In the genomic region with DNA sequence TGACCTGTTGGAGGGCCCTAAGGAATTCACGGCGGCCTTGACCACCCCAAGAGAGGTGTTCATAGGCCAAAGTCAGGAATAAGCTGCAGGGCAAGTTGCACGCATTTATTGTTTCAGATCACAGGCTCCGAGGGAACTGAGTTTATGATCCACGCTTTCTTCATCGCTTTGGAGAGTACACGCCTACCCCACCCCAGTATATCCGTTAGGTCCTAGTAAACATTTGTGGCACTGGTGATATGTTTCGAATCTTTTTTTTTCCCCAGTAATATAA, we compare ENCODE assay signal across 10 cellular contexts. TPM values are rescaled to one million over a fixed set of nuclear protein-coding genes. Genes with fewer than 3 reads are reported as not detected.
DNase-seq lines count a peak whose midpoint lies in the region; ATAC-seq, FAIRE-seq and TF ChIP-seq lines count a peak whose summit lies in the region.
"Had no signal": no experiment of that assay in that cellular context is flagged by ENCODE, and none has a peak within 500 bp of the region (broad histone marks: within the 10 kb centered on the region; RNA-seq: fewer than 3 reads in every experiment).

No MANE protein-coding gene starts in this region.

- TF ChIP-seq CTCF in activated CD8-positive, alpha-beta T cell treated with anti-CD3 and anti-CD28 coated beads for 36 hours (IDR thresholded peaks at IDR 0.05) = no peak

- peak overlapping the region; percentile 99 for H3K27ac Mint-ChIP-seq in activated CD8-positive, alpha-beta T cell treated with anti-CD3 and anti-CD28 coated beads for 36 hours
- H3K27ac Mint-ChIP-seq in stimulated activated naive CD8-positive, alpha-beta T cell treated with anti-CD3 and anti-CD28 coated beads, Interleukin-15, amount 100 ng/mL, for 72 hours = peak overlapping the region; percentile 97 to 98

- no peaks in the 10 kb centered on the region for H3K27me3 Mint-ChIP-seq in activated CD8-positive, alpha-beta T cell treated with anti-CD3 and anti-CD28 coated beads for 36 hours
- no peaks in the 10 kb centered on the region for H3K27me3 Mint-ChIP-seq in stimulated activated naive CD8-positive, alpha-beta T cell treated with anti-CD3 and anti-CD28 coated beads, Interleukin-15, amount 100 ng/mL, for 72 hours

- FAIRE-seq in frontal cortex (lab: Jason Lieb, UNC) (no peak), RCC 7860 (lab: Jason Lieb, UNC) (no peak)

- peaks cover 31% of the 10 kb centered on the region for H3K4me1 Mint-ChIP-seq in activated CD8-positive, alpha-beta T cell treated with anti-CD3 and anti-CD28 coated beads for 36 hours (ENCODE audit: low read depth)
- H3K4me1 Mint-ChIP-seq in stimulated activated naive CD8-positive, alpha-beta T cell treated with anti-CD3 and anti-CD28 coated beads, Interleukin-15, amount 100 ng/mL, for 72 hours = peaks cover 59% of the 10 kb centered on the region

- H3K9me3 Mint-ChIP-seq in activated CD8-positive, alpha-beta T cell treated with anti-CD3 and anti-CD28 coated beads for 36 hours = no peaks in the 10 kb centered on the region
- no peaks in the 10 kb centered on the region for H3K9me3 Mint-ChIP-seq in stimulated activated naive CD8-positive, alpha-beta T cell treated with anti-CD3 and anti-CD28 coated beads, Interleukin-15, amount 100 ng/mL, for 72 hours

- intact Hi-C loops in activated CD8-positive, alpha-beta T cell treated with anti-CD3 and anti-CD28 coated beads for 36 hours (cut with micrococcal nuclease) = loop anchor here (5.0 kb wide), 1 partner anchor 33 kb away; a partner anchor contains a TSS

- POLR2A ChIA-PET in activated CD8-positive, alpha-beta T cell treated with anti-CD3 and anti-CD28 coated beads for 36 hours (lab: Charles Lee) = interaction anchor here (0.8 to 13.3 kb wide), 14 partner anchors 10 to 210 kb away, joined by 3 to 263 read pairs (median 6); a partner anchor contains a TSS

- H3K36me3 Mint-ChIP-seq in activated CD8-positive, alpha-beta T cell treated with anti-CD3 and anti-CD28 coated beads for 36 hours (ENCODE audit: low read depth) = peaks cover 41% of the 10 kb centered on the region

- H3K4me3 ChIP-seq in iPS-11a (ENCODE audit: low read depth, low read length) = peak overlapping the region; percentile 94

- CTCF ChIA-PET in activated CD8-positive, alpha-beta T cell treated with anti-CD3 and anti-CD28 coated beads for 36 hours (lab: Charles Lee) = no interaction called here

- no peak for ATAC-seq in activated CD8-positive, alpha-beta T cell treated with anti-CD3 and anti-CD28 coated beads for 36 hours
- peak; percentile 0 for ATAC-seq in stimulated activated naive CD8-positive, alpha-beta T cell treated with anti-CD3 and anti-CD28 coated beads, Interleukin-15, amount 100 ng/mL, for 72 hours
- no peak for ATAC-seq in GM18873 (IDR thresholded peaks at IDR 0.05; ENCODE audit: low FRiP score, unreplicated experiment)

- peak overlapping the region; percentile 100 for H3K4me3 Mint-ChIP-seq in activated CD8-positive, alpha-beta T cell treated with anti-CD3 and anti-CD28 coated beads for 36 hours
- peak overlapping the region; percentile 95 to 97 for H3K4me3 Mint-ChIP-seq in stimulated activated naive CD8-positive, alpha-beta T cell treated with anti-CD3 and anti-CD28 coated beads, Interleukin-15, amount 100 ng/mL, for 72 hours

- peak; percentile 13 for DNase-seq in NCI-H146 (lab: John Stamatoyannopoulos, UW)
- no peak for DNase-seq in NCI-H146 treated with DMSO at 0.1 percent for 48 hours (lab: John Stamatoyannopoulos, UW; ENCODE audit: unreplicated experiment)
- peak; percentile 18 for DNase-seq in activated CD8-positive, alpha-beta T cell treated with anti-CD3 and anti-CD28 coated beads for 36 hours
- no peak for DNase-seq in stimulated activated naive CD8-positive, alpha-beta T cell treated with anti-CD3 and anti-CD28 coated beads, Interleukin-15, amount 100 ng/mL, for 72 hours
- no peak for DNase-seq in frontal cortex (ENCODE audit: low spot score in 2 of 2)
- no peak for DNase-seq in RCC 7860 (ENCODE audit: low spot score)
- DNase-seq: SHP77 treated with DMSO at 0.1 percent for 48 hours; stimulated activated CD4-positive, alpha-beta T cell treated with anti-CD3 and anti-CD28 coated beads, Interleukin-2, amount 100 ng/mL, for 48 hours had no signal

RNA-seq across cellular contexts. Expression of a gene that starts 0.8 kb away (rescaled TPM):
- total RNA-seq in activated CD8-positive, alpha-beta T cell treated with anti-CD3 and anti-CD28 coated beads for 36 hours = 100 to 1,000 TPM; 205 to 217 TPM
- total RNA-seq in frontal cortex = 62.8 TPM

RNA-seq across cellular contexts. Expression of a gene that starts 7.5 kb away (rescaled TPM):
- 10 to 100 TPM; 30.3 to 31.5 TPM for total RNA-seq in activated CD8-positive, alpha-beta T cell treated with anti-CD3 and anti-CD28 coated beads for 36 hours
- 20.8 TPM for total RNA-seq in frontal cortex

RNA-seq across cellular contexts. Expression of a gene that starts 19.4 kb away (rescaled TPM):
- 100 to 1,000 TPM; 108 TPM for total RNA-seq in activated CD8-positive, alpha-beta T cell treated with anti-CD3 and anti-CD28 coated beads for 36 hours
- 25.3 TPM for total RNA-seq in frontal cortex

RNA-seq across cellular contexts. Expression of a gene that starts 19.5 kb away (rescaled TPM):
- total RNA-seq in activated CD8-positive, alpha-beta T cell treated with anti-CD3 and anti-CD28 coated beads for 36 hours = 10 to 100 TPM; 37.1 to 43.6 TPM
- 10.2 TPM for total RNA-seq in frontal cortex

RNA-seq across cellular contexts. Expression of a gene that starts 23.8 kb away (rescaled TPM):
- 10 to 100 TPM; 59.1 to 61.4 TPM for total RNA-seq in activated CD8-positive, alpha-beta T cell treated with anti-CD3 and anti-CD28 coated beads for 36 hours
- 21.6 TPM for total RNA-seq in frontal cortex

Comparison
In these comparisons a context has a peak if more than half of its experiments do, and no peak if none do; other contexts are left out.
1. DNase-seq: peak in NCI-H146 (single experiment) and activated CD8-positive, alpha-beta T cell treated with anti-CD3 and anti-CD28 coated beads for 36 hours (single experiment); none in NCI-H146 treated with DMSO at 0.1 percent for 48 hours (single experiment), stimulated activated naive CD8-positive, alpha-beta T cell treated with anti-CD3 and anti-CD28 coated beads, Interleukin-15, amount 100 ng/mL, for 72 hours (0 of 2), frontal cortex (0 of 2) and RCC 7860 (single experiment).